Comparison of ENCODE assay signal across 8 cellular contexts in genomic region chr6:137697267-137697938, GRCh38.
DNase-seq lines count a peak whose midpoint lies in the region; ATAC-seq and TF ChIP-seq lines count a peak whose summit lies in the region.

No MANE protein-coding gene starts in this region.

- H3K4me3 ChIP-seq in liver (ENCODE audit: low read depth in 1 of 3, low read length in 3 of 3), result no peak overlapping the region

- TF ChIP-seq RAD21 in liver (IDR thresholded peaks at IDR 0.05), result no peak

- 46% methylated on average over 2 of the region's 2 CpGs for WGBS in liver

- H3K9me3 ChIP-seq in liver (ENCODE audit: control insufficient read depth in 4 of 4, low read length in 3 of 4), result no peaks in the 10 kb centered on the region

- TF ChIP-seq CTCF in liver (IDR thresholded peaks at IDR 0.05; ENCODE audit: low read depth, low read length, missing input control), result no peak

- no peaks in the 10 kb centered on the region for H3K27me3 ChIP-seq in liver (ENCODE audit: control insufficient read depth in 4 of 4, insufficient read depth in 4 of 4, low read length in 3 of 4)

- H3K4me3 Mint-ChIP-seq in activated T-helper 17 cell treated with anti-CD3 and anti-CD28 coated beads, Interleukin-2, amount 50 U/mL, for 72 hours, result peak overlapping the region; percentile 71

- no peaks in the 10 kb centered on the region for H3K9me3 Mint-ChIP-seq in activated T-helper 17 cell treated with anti-CD3 and anti-CD28 coated beads, Interleukin-2, amount 50 U/mL, for 72 hours

- H3K4me1 Mint-ChIP-seq in activated T-helper 17 cell treated with anti-CD3 and anti-CD28 coated beads, Interleukin-2, amount 50 U/mL, for 72 hours, result peaks cover 21% of the 10 kb centered on the region

- no peak overlapping the region for H3K9ac ChIP-seq in liver (ENCODE audit: low read depth in 1 of 2, low read length in 2 of 2)

- H3K4me1 ChIP-seq in liver (ENCODE audit: control insufficient read depth in 4 of 4, insufficient read depth in 4 of 4, low read length in 3 of 4), result no peaks in the 10 kb centered on the region

- H3K27ac Mint-ChIP-seq in activated T-helper 17 cell treated with anti-CD3 and anti-CD28 coated beads, Interleukin-2, amount 50 U/mL, for 72 hours, result peak overlapping the region; percentile 85

- H3K27me3 Mint-ChIP-seq in activated T-helper 17 cell treated with anti-CD3 and anti-CD28 coated beads, Interleukin-2, amount 50 U/mL, for 72 hours, result no peaks in the 10 kb centered on the region

- H3K36me3 Mint-ChIP-seq in activated T-helper 17 cell treated with anti-CD3 and anti-CD28 coated beads, Interleukin-2, amount 50 U/mL, for 72 hours (ENCODE audit: low read depth), result no peaks in the 10 kb centered on the region

- H3K27ac ChIP-seq in liver (ENCODE audit: low read depth in 1 of 2, low read length in 2 of 2), result no peak overlapping the region

- ATAC-seq in GM18858 (IDR thresholded peaks at IDR 0.05; ENCODE audit: unreplicated experiment) (peak; percentile 71), HG02885 (IDR thresholded peaks at IDR 0.05; ENCODE audit: poor library complexity, unreplicated experiment) (peak; percentile 77), HG03039 (IDR thresholded peaks at IDR 0.05; ENCODE audit: unreplicated experiment) (no peak)
- ATAC-seq in activated T-helper 17 cell treated with anti-CD3 and anti-CD28 coated beads, Interleukin-2, amount 50 U/mL, for 72 hours (replicated peaks), result peak; percentile 52

- DNase-seq in hippocampal formation (lab: John Stamatoyannopoulos, UW), result no peak
- DNase-seq in NCI-H187 treated with DMSO at 0.1 percent for 48 hours (lab: John Stamatoyannopoulos, UW), result no peak
- DNase-seq in NCI-H187 (lab: John Stamatoyannopoulos, UW), result no peak

- H3K36me3 ChIP-seq in liver (ENCODE audit: control insufficient read depth in 4 of 4, insufficient read depth in 3 of 4, low read depth in 1 of 4, low read length in 3 of 4), result no peaks in the 10 kb centered on the region

TF ChIP-seq in liver, 16 proteins besides CTCF, POLR2A, EP300 and RAD21:
- no peak for TF ChIP-seq ZBTB33 (IDR thresholded peaks at IDR 0.05)
- peak; percentile 18 for TF ChIP-seq NR2F2 (IDR thresholded peaks at IDR 0.05)
